ENCODE assay signal across 11 cellular contexts in genomic region chr5:175654807-175655206, GRCh38. TPM values are rescaled to one million over a fixed set of nuclear protein-coding genes. Genes with fewer than 3 reads are reported as not detected.
DNase-seq lines count a peak whose midpoint lies in the region; ATAC-seq, FAIRE-seq and TF ChIP-seq lines count a peak whose summit lies in the region.
"Had no signal": no experiment of that assay in that cellular context is flagged by ENCODE, and none has a peak within 500 bp of the region (broad histone marks: within the 10 kb centered on the region; RNA-seq: fewer than 3 reads in every experiment).

No MANE protein-coding gene starts in this region.

- peaks cover 29% of the 10 kb centered on the region for H3K36me3 Mint-ChIP-seq in CD4-positive, alpha-beta T cell (ENCODE audit: low read depth)

- H3K9ac ChIP-seq in K562 (ENCODE audit: insufficient read depth in 1 of 2, low read depth in 2 of 2, low read length in 2 of 2), result no peak overlapping the region

- peaks cover 0 to 8% of the 10 kb centered on the region in 2 experiments; a peak in 1 of 5 replicates for H3K4me1 ChIP-seq in K562 (replicated peaks in 1 of 2; ENCODE audit: control insufficient read depth in 2 of 2, insufficient read depth in 2 of 2, low read length in 2 of 2)
- H3K4me1 ChIP-seq in transverse colon, result peaks cover 0 to 8% (median 6%) of the 10 kb centered on the region in 4 donors
- peaks cover 6% of the 10 kb centered on the region for H3K4me1 ChIP-seq in right cardiac atrium (ENCODE audit: control insufficient read depth, insufficient read depth, low read length)

- POLR2A ChIA-PET in CD4-positive, alpha-beta T cell (lab: Charles Lee), result interaction anchor here (1.0 to 2.5 kb wide), 2 partner anchors 40 to 174 kb away, joined by 3 to 8 read pairs; no protein-coding TSS in a partner anchor
- POLR2A ChIA-PET in K562 (lab: Yijun Ruan, JAX), result interaction anchor here (0.9 kb wide), 1 partner anchor 10 kb away, joined by 3 read pairs; no protein-coding TSS in a partner anchor

- in situ Hi-C loops in KBM-7 (cut with MboI; ENCODE audit: low pct_unique_long_range_greater_than_20kb, low sequenced_read_pairs), result no loop called here
- in situ Hi-C loops in K562 (cut with MboI), result no loop called here
- in situ Hi-C loops in transverse colon (cut with MboI; ENCODE audit: low pct_ligation_motif_present in 1 of 4, low pct_unique_long_range_greater_than_20kb in 1 of 4, low sequenced_read_pairs in 3 of 4), result no loop called here

- CTCF ChIA-PET in CD4-positive, alpha-beta T cell (lab: Charles Lee), result no interaction called here
- CTCF ChIA-PET in K562 (lab: Yijun Ruan, JAX; ENCODE audit: low intra/inter-chr PET ratio), result interaction anchor here (0.6 kb wide), 1 partner anchor 159 kb away, joined by 5 read pairs; no protein-coding TSS in a partner anchor

- WGBS in K562 (ENCODE audit: insufficient coverage, low coverage, missing lambda C conversion rate), result 0% methylated on average over 8 of the region's 8 CpGs
- WGBS in transverse colon (ENCODE audit: low coverage in 1 of 2), 2 donors, result 82% methylated on average over 8 of the region's 8 CpGs; no CpG with 5 or more reads in 1 of the 2 donors
- WGBS in right cardiac atrium, result 74% methylated on average over 8 of the region's 8 CpGs

- peak overlapping the region; percentile 70 for H3K4me3 Mint-ChIP-seq in CD4-positive, alpha-beta T cell

- no peak overlapping the region for H3K4me2 ChIP-seq in K562 (ENCODE audit: insufficient read depth, low read length)

- ATAC-seq in CD4-positive, alpha-beta T cell (ENCODE audit: poor library complexity), result no peak
- ATAC-seq in K562, result peak; percentile 63
- ATAC-seq in right cardiac atrium, result no peak
- ATAC-seq: HepG2 had no signal

- H3K27me3 ChIP-seq in CD4-positive, alpha-beta T cell (ENCODE audit: control insufficient read depth, insufficient read depth, low read length), result no peaks in the 10 kb centered on the region
- H3K27me3 ChIP-seq in K562 (ENCODE audit: control insufficient read depth in 2 of 2, insufficient read depth in 2 of 2, low read length in 2 of 2), result peaks cover 11 to 63% of the 10 kb centered on the region in 2 experiments
- H3K27me3 ChIP-seq in transverse colon, result peaks cover 36% of the 10 kb centered on the region
- no peaks in the 10 kb centered on the region for H3K27me3 ChIP-seq in right cardiac atrium (ENCODE audit: control insufficient read depth, insufficient read depth)

- H3K27ac Mint-ChIP-seq in CD4-positive, alpha-beta T cell, result peak overlapping the region; percentile 91

- peaks cover 95% of the 10 kb centered on the region for H3K4me1 Mint-ChIP-seq in CD4-positive, alpha-beta T cell (ENCODE audit: low read depth)

- no peaks in the 10 kb centered on the region for H3K79me2 ChIP-seq in K562 (ENCODE audit: control insufficient read depth, insufficient read depth, low read length)

- H3K27me3 Mint-ChIP-seq in CD4-positive, alpha-beta T cell, result no peaks in the 10 kb centered on the region

- no peak overlapping the region for H2AFZ ChIP-seq in K562 (ENCODE audit: low read depth, low read length)

- DNase-seq in CD4-positive, alpha-beta T cell, result no peak
- peak; percentile 18 for DNase-seq in KBM-7
- peak; percentile 89 for DNase-seq in RCC 7860 (ENCODE audit: low spot score)
- peak in 1 of 4 experiments; percentile 12 for DNase-seq in K562 (ENCODE audit: extremely low read depth in 1 of 4, low spot score in 3 of 4)
- no peak for DNase-seq in GM19239 (ENCODE audit: insufficient read length, low spot score)
- DNase-seq in cerebellar cortex (ENCODE audit: low spot score), result no peak
- no peak for DNase-seq in transverse colon
- DNase-seq in right cardiac atrium, result no peak
- DNase-seq: H7, NCI-H69 had no signal

- no TSS peak for BruUV-seq in K562 (replicated peaks; lab: Mats Ljungman, UMichigan)

- peaks cover 7% of the 10 kb centered on the region for H3K9me3 ChIP-seq in CD4-positive, alpha-beta T cell (ENCODE audit: control insufficient read depth, low read length)
- H3K9me3 ChIP-seq in K562 (replicated peaks; ENCODE audit: control insufficient read depth, insufficient read depth, low read depth, low read length) (no peaks in the 10 kb centered on the region), transverse colon (no peaks in the 10 kb centered on the region), right cardiac atrium (ENCODE audit: control insufficient read depth, low read length) (peaks cover 2% of the 10 kb centered on the region)

- intact Hi-C loops in CD4-positive, alpha-beta T cell (cut with DNase I, micrococcal nuclease), result loop anchor here in 1 of 2 experiments (5.0 kb wide), 1 partner anchor 42 kb away; no protein-coding TSS in a partner anchor
- intact Hi-C loops in K562 (cut with micrococcal nuclease), result no loop called here
- intact Hi-C loops in transverse colon (cut with DNase I; ENCODE audit: low total_unique reads), result no loop called here
- intact Hi-C loops in right cardiac atrium (cut with DNase I), result no loop called here

- H3K36me3 ChIP-seq in K562 (ENCODE audit: control insufficient read depth, insufficient read depth, low read length) (no peaks in the 10 kb centered on the region), transverse colon (no peaks in the 10 kb centered on the region)

- TF ChIP-seq POLR2A in K562 (conservative IDR thresholded peaks at IDR 0.05) (no peak), transverse colon (IDR thresholded peaks at IDR 0.05) (no peak)

- FAIRE-seq in RCC 7860 (lab: Jason Lieb, UNC), result peak; percentile 95
- no peak for FAIRE-seq in K562 (lab: Jason Lieb, UNC)
- no peak for FAIRE-seq in GM19239 (lab: Jason Lieb, UNC)
- FAIRE-seq: HepG2 had no signal

- H4K20me1 ChIP-seq in K562 (replicated peaks; ENCODE audit: control insufficient read depth, insufficient read depth, low read length), result no peaks in the 10 kb centered on the region

- no peak for TF ChIP-seq RAD21 in K562 (CRISPR knock-in tag; conservative IDR thresholded peaks at IDR 0.05 in 1 of 2, IDR thresholded peaks at IDR 0.05 in 1 of 2)

- no peaks in the 10 kb centered on the region for H3K9me1 ChIP-seq in K562 (ENCODE audit: control insufficient read depth, insufficient read depth, low read length)

- TF ChIP-seq EP300 in K562 (IDR thresholded peaks at IDR 0.05; ENCODE audit: low read length) (no peak), transverse colon (IDR thresholded peaks at IDR 0.05; ENCODE audit: low read depth) (no peak)

- H3K4me3 ChIP-seq in K562 (no peak overlapping the region), transverse colon (no peak overlapping the region), right cardiac atrium (ENCODE audit: low read length) (no peak overlapping the region)

- H3K27ac ChIP-seq in CD4-positive, alpha-beta T cell (ENCODE audit: low read depth, low read length), result no peak overlapping the region
- no peak overlapping the region for H3K27ac ChIP-seq in K562 (ENCODE audit: extremely low read depth, low read depth, low read length)
- H3K27ac ChIP-seq in transverse colon, result no peak overlapping the region
- H3K27ac ChIP-seq in right cardiac atrium (ENCODE audit: low read length), result no peak overlapping the region

- peaks cover 4% of the 10 kb centered on the region for H3K9me3 Mint-ChIP-seq in CD4-positive, alpha-beta T cell

- no peak for TF ChIP-seq CTCF in CD4-positive, alpha-beta T cell (IDR thresholded peaks at IDR 0.05)
- TF ChIP-seq CTCF in K562 (IDR thresholded peaks at IDR 0.05 in 2 of 3, conservative IDR thresholded peaks at IDR 0.05 in 1 of 3; ENCODE audit: insufficient read depth in 2 of 3, low read depth in 1 of 3, low read length in 3 of 3), result no peak
- no peak for TF ChIP-seq CTCF in transverse colon (IDR thresholded peaks at IDR 0.05)

TF ChIP-seq in K562, 482 proteins besides CTCF, POLR2A, EP300 and RAD21 (continues in another document):
- TF ChIP-seq CEBPG (CRISPR knock-in tag; IDR thresholded peaks at IDR 0.05) (no peak), CEBPG (tag; conservative IDR thresholded peaks at IDR 0.05 in 1 of 2, IDR thresholded peaks at IDR 0.05 in 1 of 2) (no peak), ZNF586 (CRISPR knock-in tag; conservative IDR thresholded peaks at IDR 0.05) (no peak), POLR2H (tag; IDR thresholded peaks at IDR 0.05; ENCODE audit: low read depth) (no peak), TCF3 (CRISPR knock-in tag; IDR thresholded peaks at IDR 0.05) (peak; percentile 28; the same call in 1 of the 2 replicates), FOSL1 (tag; conservative IDR thresholded peaks at IDR 0.05) (peak; percentile 65), MTA1 (IDR thresholded peaks at IDR 0.05; ENCODE audit: borderline replicate concordance) (no peak), FOXM1 (IDR thresholded peaks at IDR 0.05; ENCODE audit: low read depth) (no peak), FOXM1 (CRISPR knock-in tag; IDR thresholded peaks at IDR 0.05; ENCODE audit: low read depth) (no peak), TEAD4 (IDR thresholded peaks at IDR 0.05; ENCODE audit: low read length) (peak; percentile 48; the same call in 1 of the 2 replicates), TEAD4 (CRISPR knock-in tag; IDR thresholded peaks at IDR 0.05; ENCODE audit: borderline replicate concordance) (no peak), PYGO2 (tag; IDR thresholded peaks at IDR 0.05) (no peak), CBFA2T3 (IDR thresholded peaks at IDR 0.05) (peak; percentile 50), ZNF134 (CRISPR knock-in tag; conservative IDR thresholded peaks at IDR 0.05) (no peak), CREBBP (IDR thresholded peaks at IDR 0.05; ENCODE audit: low read depth, low read length) (no peak)

RNA-seq across cellular contexts. Expression of gene HRH2, which starts 3.1 kb away (rescaled TPM):
- total RNA-seq in CD4-positive, alpha-beta T cell, result 1 to 10 TPM; 2.9 to 3.4 TPM
- total RNA-seq in K562 (2011; cell fraction: chromatin; rRNA removed; ENCODE audit: low replicate concordance), result not detected in 2 replicates
- not detected in 2 replicates for total RNA-seq in K562 (2011; cell fraction: nucleolus; rRNA removed)
- not detected in 2 replicates for total RNA-seq in K562 (2011; cell fraction: nucleoplasm; rRNA removed)
- total RNA-seq in K562 (2014; rRNA removed) (not detected in 2 replicates), K562 (2014; rRNA removed; fragmentation: Illumina TruSeq; extraction: Trizol) (not detected in 2 replicates), K562 (2015; rRNA removed; fragmentation: Illumina TruSeq; extraction: Trizol) (not detected in 2 replicates), K562 (2021) (0.07 TPM in 1 of 2 replicates, not detected in the other), transverse colon (1 to 10 TPM in 1 of 4 donors, under 1 TPM in 3; 0.20 to 1.5 (median 0.74) TPM), right cardiac atrium (10 to 100 TPM; 21.0 to 37.5 (median 32.0) TPM)
- polyA plus RNA-seq in K562 (2011; rRNA removed) (not detected in 2 replicates), K562 (2014; fragmentation: Illumina TruSeq; extraction: Trizol) (0.04 TPM in 1 of 2 replicates, not detected in the other), K562 (2014; fragmentation: Nextera tagmentation; extraction: Ambion mirVana) (not detected), K562 (2014; rRNA removed) (not detected in 2 replicates), right cardiac atrium (18.6 TPM)
- not detected in 2 replicates for polyA plus RNA-seq in K562 (2011; cell fraction: cytosol; rRNA removed)
- not detected in 2 replicates for polyA plus RNA-seq in K562 (2011; cell fraction: nucleus; rRNA removed)
- 0.05 and 0.12 TPM in 2 replicates for polyA plus RNA-seq in K562 (2012)
- not detected in 2 replicates for polyA minus RNA-seq in K562 (2011; rRNA and poly(A)+ RNA removed)
- polyA minus RNA-seq in K562 (2011; cell fraction: cytosol; rRNA and poly(A)+ RNA removed), result not detected in 2 replicates
- polyA minus RNA-seq in K562 (2011; cell fraction: nucleus; rRNA and poly(A)+ RNA removed), result not detected in 2 replicates
- total RNA-seq: HepG2 had no signal
- polyA plus RNA-seq: HepG2 had no signal

Comparison
In these comparisons a context has a peak if more than half of its experiments do, and no peak if none do; other contexts are left out.
1. DNase-seq: peak in KBM-7 (single experiment) and RCC 7860 (single experiment); none in CD4-positive, alpha-beta T cell (0 of 10), GM19239 (single experiment), cerebellar cortex (single experiment), transverse colon (single experiment) and right cardiac atrium (0 of 3).
2. RNA of gene HRH2, which starts 3.1 kb away (total RNA-seq): 21.0 to 37.5 TPM in right cardiac atrium; 2.9 to 3.4 TPM in CD4-positive, alpha-beta T cell, 0.20 to 1.5 TPM in transverse colon and 0.07 TPM in K562; every median in the first group is over 4 times any median in the second.